In the genomic region with DNA sequence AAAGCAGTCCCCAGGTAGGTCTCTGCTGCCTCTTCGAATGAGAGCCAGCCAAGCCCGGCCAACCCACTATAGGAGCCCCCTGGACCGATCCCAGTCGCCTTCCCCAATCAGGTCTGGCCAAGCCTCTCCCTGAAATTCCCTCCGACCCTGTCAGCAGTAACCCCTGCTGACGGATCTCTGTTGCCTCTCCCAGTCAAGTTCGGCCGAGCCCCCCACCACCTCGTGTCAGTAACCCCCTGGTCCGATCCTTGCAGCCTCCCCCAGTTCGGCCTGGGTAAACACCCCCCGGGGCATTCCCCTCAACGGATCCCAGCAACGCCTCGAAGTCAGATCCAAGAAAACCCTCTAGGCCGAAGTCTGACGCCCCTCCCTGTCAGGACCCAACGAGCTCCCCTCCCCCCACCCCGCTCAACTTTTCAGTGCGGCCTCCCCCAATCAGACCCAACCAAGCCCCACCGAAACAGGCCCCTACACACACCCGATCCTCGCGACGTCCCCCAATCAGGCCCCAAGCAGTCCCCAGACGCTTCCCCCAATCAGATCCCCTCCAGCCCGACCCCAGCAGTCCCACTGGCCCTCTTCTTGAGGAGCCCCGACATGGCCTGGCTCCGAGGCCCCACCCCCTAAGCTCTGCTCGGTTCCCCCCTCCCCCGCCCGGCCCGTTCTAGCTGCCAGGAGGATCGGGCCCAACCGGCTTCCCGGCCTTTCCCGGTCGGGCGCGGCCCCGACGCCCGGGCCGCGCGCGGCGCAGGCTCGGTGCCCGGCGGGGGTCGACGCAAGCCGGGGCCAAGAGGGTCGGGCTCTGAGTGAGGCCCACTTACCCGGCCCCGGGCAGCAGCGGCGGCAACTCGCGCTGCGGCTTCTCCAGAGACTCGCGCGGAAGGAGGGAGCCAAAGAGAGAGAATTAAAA, we compare ENCODE assay signal across 1 cellular context.
TF ChIP-seq lines count a peak whose summit lies in the region.

No MANE protein-coding gene starts in this region.

TF ChIP-seq in GM12878, 131 proteins besides CTCF, POLR2A, EP300 and RAD21:
- 0 out of 2 replicates have a peak, but pooled peaks have one; percentile 2 for TF ChIP-seq ZNF687 (IDR thresholded peaks at IDR 0.05)
- TF ChIP-seq BHLHE40 (IDR thresholded peaks at IDR 0.05; ENCODE audit: borderline replicate concordance in 1 of 2, low read depth in 2 of 2, low read length in 1 of 2), result no peak
- 0 out of 2 replicates have a peak, but pooled peaks have one; percentile 18 for TF ChIP-seq SIN3A (IDR thresholded peaks at IDR 0.05; ENCODE audit: low read depth, low read length)
- TF ChIP-seq ATF7 (IDR thresholded peaks at IDR 0.05; ENCODE audit: low read depth), result no peak
- 0 out of 2 replicates have a peak, but pooled peaks have one; percentile 28 for TF ChIP-seq SMARCA5 (IDR thresholded peaks at IDR 0.05)
- TF ChIP-seq CHD2 (IDR thresholded peaks at IDR 0.05; ENCODE audit: borderline replicate concordance, low read depth, low read length), result peak; percentile 55; the same call in 1 of the 2 replicates
- TF ChIP-seq USF2 (IDR thresholded peaks at IDR 0.05; ENCODE audit: borderline replicate concordance, low read depth, low read length), result no peak
- no peak for TF ChIP-seq MTA3 (IDR thresholded peaks at IDR 0.05; ENCODE audit: borderline replicate concordance, low read length)
- TF ChIP-seq, protein P1, sequence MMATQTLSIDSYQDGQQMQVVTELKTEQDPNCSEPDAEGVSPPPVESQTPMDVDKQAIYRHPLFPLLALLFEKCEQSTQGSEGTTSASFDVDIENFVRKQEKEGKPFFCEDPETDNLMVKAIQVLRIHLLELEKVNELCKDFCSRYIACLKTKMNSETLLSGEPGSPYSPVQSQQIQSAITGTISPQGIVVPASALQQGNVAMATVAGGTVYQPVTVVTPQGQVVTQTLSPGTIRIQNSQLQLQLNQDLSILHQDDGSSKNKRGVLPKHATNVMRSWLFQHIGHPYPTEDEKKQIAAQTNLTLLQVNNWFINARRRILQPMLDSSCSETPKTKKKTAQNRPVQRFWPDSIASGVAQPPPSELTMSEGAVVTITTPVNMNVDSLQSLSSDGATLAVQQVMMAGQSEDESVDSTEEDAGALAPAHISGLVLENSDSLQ (IDR thresholded peaks at IDR 0.05), result peak; percentile 11; the same call in 1 of the 2 replicates
- TF ChIP-seq TAF1 (IDR thresholded peaks at IDR 0.05; ENCODE audit: borderline replicate concordance, low read depth, low read length), result peak; percentile 35; the same call in 1 of the 2 replicates
- peak; percentile 32; the same call in 1 of the 2 replicates for TF ChIP-seq POLR2AphosphoS5 (IDR thresholded peaks at IDR 0.05; ENCODE audit: low read length)
- TF ChIP-seq TCF12 (IDR thresholded peaks at IDR 0.05; ENCODE audit: low read depth, low read length), result no peak
